Comparison of ENCODE assay signal across 8 cellular contexts in genomic region chr17:82212331-82213250, GRCh38. TPM values are rescaled to one million over a fixed set of nuclear protein-coding genes. Genes with fewer than 3 reads are reported as not detected.
DNase-seq lines count a peak whose midpoint lies in the region; ATAC-seq and TF ChIP-seq lines count a peak whose summit lies in the region.

CCDC57 (minus strand) TSS chr17:82212842; CDS start chr17:82201944, 10,898 bp downstream.

- 1% methylated on average over 63 of the region's 116 CpGs for WGBS in hepatocyte (ENCODE audit: low lambda C conversion rate, missing lambda C conversion rate)

- peak within 1 kb of the TSS; percentile 81 to 84 for H3K27ac Mint-ChIP-seq in T-cell

- H3K9me2 ChIP-seq in hepatocyte (replicated peaks; ENCODE audit: insufficient read depth): no peaks in the 10 kb centered on the region

- CTCF ChIA-PET in T-cell (lab: Charles Lee): no interaction called here

- peaks cover 9% of the 10 kb centered on the region for H3K79me2 ChIP-seq in hepatocyte

- no peaks in the 10 kb centered on the region for H3K36me3 Mint-ChIP-seq in T-cell

- H3K36me3 ChIP-seq in ascending aorta (no peaks in the 10 kb centered on the region), hepatocyte (replicated peaks; ENCODE audit: insufficient read depth, low read depth) (no peaks in the 10 kb centered on the region), rectal smooth muscle tissue (ENCODE audit: control insufficient read depth, insufficient read depth, low read length) (no peaks in the 10 kb centered on the region)

- H3K27ac ChIP-seq in ascending aorta: peak within 1 kb of the TSS; percentile 55 to 89
- peak within 1 kb of the TSS; percentile 94 for H3K27ac ChIP-seq in hepatocyte
- H3K27ac ChIP-seq in rectal smooth muscle tissue (ENCODE audit: low read depth, low read length): peak within 1 kb of the TSS; percentile 79

- intact Hi-C loops in ascending aorta (cut with DNase I): loop anchor here (2.0 to 5.0 kb wide), 3 partner anchors 18 to 190 kb away; partner anchors contain the start of genes CENPX, CSNK1D and LRRC45

- H3K27me3 ChIP-seq in ascending aorta: no peaks in the 10 kb centered on the region
- H3K27me3 ChIP-seq in hepatocyte: no peaks in the 10 kb centered on the region
- H3K27me3 ChIP-seq in rectal smooth muscle tissue (ENCODE audit: control insufficient read depth, insufficient read depth, low read length): no peaks in the 10 kb centered on the region

- POLR2A ChIA-PET in T-cell (lab: Charles Lee): no interaction called here

- TF ChIP-seq CTCF in ascending aorta (IDR thresholded peaks at IDR 0.05) (peak in 1 of 3 experiments; percentile 10), hepatocyte (IDR thresholded peaks at IDR 0.05; ENCODE audit: poor library complexity) (no peak)

- TF ChIP-seq RAD21 in Ishikawa (IDR thresholded peaks at IDR 0.05; ENCODE audit: low read depth): no peak

- H3K9me3 ChIP-seq in ascending aorta (no peaks in the 10 kb centered on the region), hepatocyte (ENCODE audit: low read depth) (no peaks in the 10 kb centered on the region)

- peak within 1 kb of the TSS; percentile 56 for H3K9ac ChIP-seq in rectal smooth muscle tissue (ENCODE audit: low read length)

- peak within 1 kb of the TSS; percentile 71 to 83 (median 72) for H3K4me3 Mint-ChIP-seq in T-cell

- H3K27me3 Mint-ChIP-seq in T-cell: no peaks in the 10 kb centered on the region

- H3K4me1 ChIP-seq in ascending aorta (peaks cover 20 to 30% of the 10 kb centered on the region in 2 donors), hepatocyte (ENCODE audit: insufficient read depth) (peaks cover 7% of the 10 kb centered on the region), rectal smooth muscle tissue (ENCODE audit: control insufficient read depth, insufficient read depth, low read length) (peaks cover 6% of the 10 kb centered on the region)

- H3K4me1 Mint-ChIP-seq in T-cell: peaks cover 17 to 54% (median 34%) of the 10 kb centered on the region in 3 donors

- DNase-seq in Daoy (ENCODE audit: low read depth): peak; percentile 90
- peak in 15 of 34 experiments; percentile 29 to 70 (median 51) for DNase-seq in T-cell
- peak in 1 of 2 donors; percentile 89 for DNase-seq in ascending aorta (ENCODE audit: low spot score in 2 of 2)
- DNase-seq in hepatocyte (ENCODE audit: low spot score): peak; percentile 92
- no peak for DNase-seq in NCI-H2029 treated with DMSO at 0.1 percent for 48 hours (lab: John Stamatoyannopoulos, UW)

- H3K4me3 ChIP-seq in ascending aorta (peak within 1 kb of the TSS; percentile 55 to 99), hepatocyte (peak within 1 kb of the TSS; percentile 100), rectal smooth muscle tissue (ENCODE audit: low read length) (peak within 1 kb of the TSS; percentile 62)

- H3K9me3 Mint-ChIP-seq in T-cell: no peaks in the 10 kb centered on the region

- ATAC-seq in GM21526 (IDR thresholded peaks at IDR 0.05; ENCODE audit: low FRiP score, unreplicated experiment): peak; percentile 68
- ATAC-seq in T-cell (replicated peaks in 1 of 4): peak; percentile 43 to 84 (median 79)

- H2AFZ ChIP-seq in hepatocyte: peak within 1 kb of the TSS; percentile 100

- peak within 1 kb of the TSS; percentile 99 for H3K4me2 ChIP-seq in hepatocyte

- H4K20me1 ChIP-seq in hepatocyte (ENCODE audit: insufficient read depth, poor library complexity, severe bottlenecking): no peaks in the 10 kb centered on the region

- TF ChIP-seq EP300 in Ishikawa (IDR thresholded peaks at IDR 0.05; ENCODE audit: borderline replicate concordance): peak; percentile 44; the same call in 1 of the 2 replicates

TF ChIP-seq in Ishikawa, 13 proteins besides CTCF, POLR2A, EP300 and RAD21:
- TF ChIP-seq ZBTB7A (IDR thresholded peaks at IDR 0.05; ENCODE audit: low read depth): peak; percentile 90
- no peak for TF ChIP-seq CEBPB (IDR thresholded peaks at IDR 0.05)
- TF ChIP-seq MAX (IDR thresholded peaks at IDR 0.05): peak; percentile 25; the same call in 1 of the 2 replicates
- peak; percentile 99 for TF ChIP-seq EGR1 (IDR thresholded peaks at IDR 0.05)
- TF ChIP-seq TEAD4 (IDR thresholded peaks at IDR 0.05): peak; percentile 59
- TF ChIP-seq TCF12 (IDR thresholded peaks at IDR 0.05; ENCODE audit: low read depth): peak; percentile 53; the same call in 1 of the 2 replicates
- TF ChIP-seq TAF1 (IDR thresholded peaks at IDR 0.05; ENCODE audit: low read depth): peak; percentile 88; the same call in 1 of the 2 replicates
- TF ChIP-seq NFIC (IDR thresholded peaks at IDR 0.05): peak; percentile 36; the same call in 1 of the 2 replicates
- TF ChIP-seq REST (IDR thresholded peaks at IDR 0.05; ENCODE audit: low read depth): no peak
- TF ChIP-seq FOXM1 (IDR thresholded peaks at IDR 0.05; ENCODE audit: borderline replicate concordance, low read depth): no peak
- TF ChIP-seq USF1 (IDR thresholded peaks at IDR 0.05): peak; percentile 55

RNA-seq across cellular contexts. Expression of gene CCDC57, which starts in this region (rescaled TPM):
- total RNA-seq in Daoy (2014; rRNA removed; shearing (Covaris generic)): 7.9 and 36.5 TPM in 2 replicates
- 100 to 1,000 TPM in 3 of 5 donors, 10 to 100 TPM in 2; 86.4 to 127 (median 103) TPM for total RNA-seq in T-cell
- 12.8 TPM for total RNA-seq in ascending aorta
- 10.0 and 15.7 TPM in 2 replicates for total RNA-seq in hepatocyte
- polyA plus RNA-seq in hepatocyte: 29.8 and 49.5 TPM in 2 replicates
